In the genomic region with DNA sequence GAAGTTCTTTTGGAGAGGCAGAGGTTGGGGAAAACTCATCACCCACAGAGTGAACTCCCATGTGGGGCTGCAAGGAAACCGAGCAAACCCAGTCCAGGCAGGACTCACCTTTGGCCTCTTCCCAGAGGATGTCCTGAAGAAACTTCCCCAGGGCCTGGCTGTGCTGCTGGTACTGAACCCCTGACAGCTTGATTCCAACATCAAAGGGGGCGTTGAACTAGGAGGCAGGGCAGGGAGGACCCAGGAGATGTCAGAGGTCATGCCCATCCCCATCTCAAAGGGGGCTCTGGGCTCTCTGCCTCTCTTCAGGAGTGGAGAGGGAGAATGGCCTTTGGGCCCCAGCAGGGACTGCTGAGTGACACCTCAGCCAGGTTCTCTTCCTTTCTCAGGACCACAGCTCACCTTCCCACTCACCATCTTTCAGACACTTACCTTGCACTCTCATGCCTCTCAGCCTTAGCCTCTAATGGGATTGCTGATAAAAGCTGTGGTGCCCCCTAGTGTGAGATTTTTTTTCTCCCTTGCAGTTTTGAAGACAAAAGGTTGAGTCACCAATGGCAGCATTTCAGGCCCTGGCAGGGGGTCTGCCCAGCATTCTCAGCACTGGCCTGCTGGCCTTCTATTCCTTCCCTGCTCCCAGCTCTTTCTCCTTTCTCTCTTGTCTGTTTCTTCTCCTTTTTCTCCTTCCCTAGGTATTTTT, we compare ENCODE assay signal across 9 cellular contexts. TPM values are rescaled to one million over a fixed set of nuclear protein-coding genes. Genes with fewer than 3 reads are reported as not detected.
DNase-seq lines count a peak whose midpoint lies in the region; ATAC-seq and TF ChIP-seq lines count a peak whose summit lies in the region.
"Had no signal": no experiment of that assay in that cellular context is flagged by ENCODE, and none has a peak within 500 bp of the region (broad histone marks: within the 10 kb centered on the region; RNA-seq: fewer than 3 reads in every experiment).

No MANE protein-coding gene starts in this region.

- peak; percentile 73 for DNase-seq in GM03348 (ENCODE audit: low spot score)
- peak; percentile 70 for DNase-seq in MG63
- DNase-seq in astrocyte of the hippocampus (ENCODE audit: low read depth, low spot score), result peak; percentile 94
- no peak for DNase-seq in left lobe of liver (ENCODE audit: low spot score)
- no peak for DNase-seq in right atrium auricular region (ENCODE audit: low spot score)
- no peak for DNase-seq in HEK293T (ENCODE audit: extremely low spot score)

- H3K36me3 ChIP-seq in MG63 (peaks cover 9% of the 10 kb centered on the region), right atrium auricular region (peaks cover 19% of the 10 kb centered on the region)

- H3K27me3 ChIP-seq in MG63 (no peaks in the 10 kb centered on the region), right atrium auricular region (no peaks in the 10 kb centered on the region)

- TF ChIP-seq CTCF in right atrium auricular region (IDR thresholded peaks at IDR 0.05), result no peak

- no peak overlapping the region for H3K27ac ChIP-seq in right atrium auricular region
- H3K27ac ChIP-seq: parathyroid adenoma had no signal

- H3K9me3 ChIP-seq in MG63, result no peaks in the 10 kb centered on the region
- no peaks in the 10 kb centered on the region for H3K9me3 ChIP-seq in right atrium auricular region

- CTCF ChIA-PET in HEK293T (lab: Yijun Ruan, JAX), result no interaction called here

- H3K4me3 ChIP-seq in MG63 (no peak overlapping the region), right atrium auricular region (no peak overlapping the region)

- POLR2A ChIA-PET in HEK293T (lab: Yijun Ruan, JAX), result no interaction called here

- ATAC-seq in left lobe of liver (peak; percentile 52), GM19324 (IDR thresholded peaks at IDR 0.05; ENCODE audit: low FRiP score, unreplicated experiment) (no peak), HG02623 (IDR thresholded peaks at IDR 0.05; ENCODE audit: unreplicated experiment) (no peak)

- H3K4me1 ChIP-seq in right atrium auricular region, result peaks cover 0 to 5% of the 10 kb centered on the region in 2 donors
- H3K4me1 ChIP-seq: parathyroid adenoma had no signal

TF ChIP-seq in HEK293T, 16 proteins besides CTCF, POLR2A, EP300 and RAD21:
- TF ChIP-seq FOXK2 (IDR thresholded peaks at IDR 0.05) (no peak), HDGF (IDR thresholded peaks at IDR 0.05; ENCODE audit: borderline replicate concordance) (no peak), FOXM1 (IDR thresholded peaks at IDR 0.05; ENCODE audit: borderline replicate concordance) (no peak), NFRKB (IDR thresholded peaks at IDR 0.05) (no peak), CTBP1 (IDR thresholded peaks at IDR 0.05; ENCODE audit: borderline replicate concordance) (no peak), ZNF384 (IDR thresholded peaks at IDR 0.05) (no peak), LEF1 (IDR thresholded peaks at IDR 0.05; ENCODE audit: borderline replicate concordance) (no peak), L3MBTL2 (conservative IDR thresholded peaks at IDR 0.05) (no peak)

RNA-seq across cellular contexts. Expression of a gene that starts 6.0 kb away (rescaled TPM):
- total RNA-seq in MG63 (2014; rRNA removed; shearing (Covaris generic); ENCODE audit: low replicate concordance), result not detected in 2 replicates
- total RNA-seq in left lobe of liver (0.30 TPM), right atrium auricular region (not detected)

RNA-seq across cellular contexts. Expression of a gene that starts 34.2 kb away (rescaled TPM):
- total RNA-seq in MG63 (2014; rRNA removed; shearing (Covaris generic); ENCODE audit: low replicate concordance), result 97.2 and 147 TPM in 2 replicates
- total RNA-seq in left lobe of liver, result 67.9 TPM
- total RNA-seq in right atrium auricular region, result 10 to 100 TPM; 59.3 to 76.1 TPM

RNA-seq across cellular contexts. Expression of a gene that starts 38.5 kb away (rescaled TPM):
- total RNA-seq in MG63 (2014; rRNA removed; shearing (Covaris generic); ENCODE audit: low replicate concordance), result 7.6 and 15.8 TPM in 2 replicates
- 12.9 TPM for total RNA-seq in left lobe of liver
- 10 to 100 TPM in 1 of 2 donors, 1 to 10 TPM in 1; 9.8 to 14.3 TPM for total RNA-seq in right atrium auricular region

Comparison
In these comparisons a context has a peak if more than half of its experiments do, and no peak if none do; other contexts are left out.
1. DNase-seq: peak in GM03348 (single experiment), MG63 (single experiment) and astrocyte of the hippocampus (single experiment); none in left lobe of liver (single experiment), right atrium auricular region (single experiment) and HEK293T (single experiment).